ENCODE assay signal across 11 cellular contexts in the genomic region with DNA sequence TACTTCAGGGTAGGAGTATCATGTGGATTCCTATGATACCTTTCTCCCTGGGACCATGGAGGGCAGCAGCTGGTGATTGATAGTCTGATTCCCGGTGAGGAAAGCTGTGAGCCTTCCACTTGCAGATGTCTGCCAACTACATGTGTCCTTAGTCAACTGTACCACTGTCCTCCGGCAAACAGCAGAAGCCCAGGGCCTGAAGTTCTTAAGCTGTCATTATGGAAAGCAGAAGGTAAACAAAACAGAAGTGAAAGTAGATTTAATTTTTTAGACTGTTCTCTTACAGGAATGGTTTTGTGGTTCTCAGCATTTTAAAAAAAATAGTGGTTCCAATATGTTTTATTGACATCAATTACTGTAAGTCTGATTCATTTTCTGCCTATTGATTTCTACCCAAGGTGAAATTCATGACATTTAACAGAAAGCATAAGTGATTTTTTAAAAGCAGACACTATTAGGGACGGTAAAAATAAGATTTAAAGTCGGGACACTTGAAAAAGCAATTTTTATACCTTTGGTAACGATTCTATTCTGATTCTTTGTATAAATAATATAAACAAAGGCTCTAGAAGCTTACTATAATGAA. TPM values are rescaled to one million over a fixed set of nuclear protein-coding genes. Genes with fewer than 3 reads are reported as not detected.
A peak's percentile ranks its signal among the peaks of the same experiment; 100 is the strongest.
DNase-seq lines count a peak whose midpoint lies in the region; ATAC-seq, FAIRE-seq and TF ChIP-seq lines count a peak whose summit lies in the region.
"Had no signal": no experiment of that assay in that cellular context is flagged by ENCODE, and none has a peak within 500 bp of the region (broad histone marks: within the 10 kb centered on the region; RNA-seq: fewer than 3 reads in every experiment).

No MANE protein-coding gene starts in this region.

- no peak overlapping the region for H3K4me3 Mint-ChIP-seq in type B pancreatic cell

- POLR2A ChIA-PET in A549 (lab: Yijun Ruan, JAX): no interaction called here

- H3K9me2 ChIP-seq in OCI-LY1 (ENCODE audit: low read depth, low read length): no peaks in the 10 kb centered on the region

- intact Hi-C loops in heart left ventricle (cut with DNase I) (no loop called here), testis (cut with DNase I; ENCODE audit: low total_unique reads) (no loop called here)

- H3K27ac ChIP-seq in A549 (no peak overlapping the region), OCI-LY1 (ENCODE audit: low read depth, low read length, poor library complexity, severe bottlenecking) (no peak overlapping the region), heart left ventricle (peak overlapping the region in 3 of 12 donors; percentile 19 to 83 (median 23)), testis (no peak overlapping the region)
- H3K27ac ChIP-seq: HL-60 had no signal

- TF ChIP-seq CTCF in A549 (IDR thresholded peaks at IDR 0.05) (no peak), OCI-LY1 (IDR thresholded peaks at IDR 0.05; ENCODE audit: low read length) (no peak), heart left ventricle (IDR thresholded peaks at IDR 0.05) (no peak), type B pancreatic cell (conservative IDR thresholded peaks at IDR 0.05) (no peak), testis (IDR thresholded peaks at IDR 0.05) (no peak)

- H3K4me1 ChIP-seq in A549: peaks cover 2% of the 10 kb centered on the region; the same call in 1 of the 3 replicates
- H3K4me1 ChIP-seq in OCI-LY1 (ENCODE audit: insufficient read depth, low read length, severe bottlenecking): peaks cover 20% of the 10 kb centered on the region
- H3K4me1 ChIP-seq in heart left ventricle: peaks cover 1 to 96% (median 51%) of the 10 kb centered on the region in 12 donors
- peaks cover 29% of the 10 kb centered on the region for H3K4me1 ChIP-seq in testis

- DNase-seq in A549 (ENCODE audit: low read depth in 1 of 2, low spot score in 1 of 2) (no peak), GM18507 (ENCODE audit: extremely low spot score, insufficient read length, low read depth) (no peak), heart left ventricle (no peak), type B pancreatic cell (ENCODE audit: extremely low spot score, unreplicated experiment) (no peak), 8988T (no peak), testis (no peak)
- DNase-seq: mammary epithelial cell had no signal

- no peaks in the 10 kb centered on the region for H4K20me1 ChIP-seq in OCI-LY1 (ENCODE audit: insufficient read depth, low read length)

- peaks cover 25% of the 10 kb centered on the region for H3K4me1 Mint-ChIP-seq in type B pancreatic cell (ENCODE audit: unreplicated experiment)

- TF ChIP-seq POLR2A in A549 (IDR thresholded peaks at IDR 0.05; ENCODE audit: low read length) (no peak), heart left ventricle (IDR thresholded peaks at IDR 0.05) (no peak), testis (IDR thresholded peaks at IDR 0.05) (no peak)

- H3K36me3 Mint-ChIP-seq in type B pancreatic cell: peaks cover 5% of the 10 kb centered on the region

- H2AFZ ChIP-seq in OCI-LY1 (ENCODE audit: low read length): no peak overlapping the region

- H3F3A ChIP-seq in OCI-LY1 (ENCODE audit: insufficient read depth, low read length): no peaks in the 10 kb centered on the region

- FAIRE-seq in A549 (lab: Jason Lieb, UNC) (no peak), GM18507 (lab: Jason Lieb, UNC) (peak; percentile 90)
- FAIRE-seq: colon had no signal

- H3K4me2 ChIP-seq in A549: peak overlapping the region; percentile 1; the same call in 1 of the 3 replicates
- peak overlapping the region; percentile 47 for H3K4me2 ChIP-seq in OCI-LY1 (ENCODE audit: low read length)

- H3K27ac Mint-ChIP-seq in type B pancreatic cell: no peak overlapping the region

- ATAC-seq in A549: no peak
- peak; percentile 44 to 72 (median 55) for ATAC-seq in heart left ventricle
- ATAC-seq in GM18909 (IDR thresholded peaks at IDR 0.05; ENCODE audit: poor library complexity, unreplicated experiment): no peak

- 0 out of 2 replicates have a peak, but pooled peaks cover 3% of the 10 kb centered on the region for H3K79me2 ChIP-seq in OCI-LY1 (ENCODE audit: insufficient read depth, low read length)

- no peaks in the 10 kb centered on the region for H3K9me3 Mint-ChIP-seq in type B pancreatic cell

- no peaks in the 10 kb centered on the region for H3K9me3 ChIP-seq in A549
- H3K9me3 ChIP-seq in OCI-LY1 (ENCODE audit: low read length): no peaks in the 10 kb centered on the region
- H3K9me3 ChIP-seq in heart left ventricle: no peaks in the 10 kb centered on the region
- H3K9me3 ChIP-seq in testis: no peaks in the 10 kb centered on the region

- no peak for TF ChIP-seq EP300 in A549 (IDR thresholded peaks at IDR 0.05)

- CTCF ChIA-PET in A549 (lab: Yijun Ruan, JAX): interaction anchor here (0.6 to 2.2 kb wide), 8 partner anchors 10 to 147 kb away, joined by 3 to 7 read pairs (median 4); no protein-coding TSS in a partner anchor

- no peak overlapping the region for H3K4me3 ChIP-seq in A549
- H3K4me3 ChIP-seq in OCI-LY1 (ENCODE audit: low read depth, low read length, poor library complexity, severe bottlenecking): no peak overlapping the region
- peak overlapping the region in 1 of 12 donors; percentile 24 for H3K4me3 ChIP-seq in heart left ventricle
- H3K4me3 ChIP-seq in testis: no peak overlapping the region

- TF ChIP-seq RAD21 in A549 (conservative IDR thresholded peaks at IDR 0.05 in 1 of 2, IDR thresholded peaks at IDR 0.05 in 1 of 2): no peak

- H3K9ac ChIP-seq in OCI-LY1 (ENCODE audit: low read length): no peak overlapping the region

- H3K27me3 ChIP-seq in OCI-LY1 (ENCODE audit: insufficient read depth, low read length): no peaks in the 10 kb centered on the region
- H3K27me3 ChIP-seq in heart left ventricle: no peaks in the 10 kb centered on the region
- H3K27me3 ChIP-seq in testis: no peaks in the 10 kb centered on the region

- WGBS in A549 (ENCODE audit: missing lambda C conversion rate): 88% methylated on average over 5 of the region's 5 CpGs
- 69 to 74% (median 70%) methylated on average over 5 of the region's 5 CpGs for WGBS in heart left ventricle, 4 donors
- WGBS in testis, 2 donors: 80 to 84% methylated on average over 5 of the region's 5 CpGs

- no peaks in the 10 kb centered on the region for H3K27me3 Mint-ChIP-seq in type B pancreatic cell

- H3K36me3 ChIP-seq in OCI-LY1 (ENCODE audit: insufficient read depth, low read length) (no peaks in the 10 kb centered on the region), heart left ventricle (peaks cover 0 to 23% (median 6%) of the 10 kb centered on the region in 9 donors), testis (ENCODE audit: low read depth, missing control alignments) (no peaks in the 10 kb centered on the region)

TF ChIP-seq in A549, 52 proteins besides CTCF, POLR2A, EP300 and RAD21:
- no peak for TF ChIP-seq EHMT2 (IDR thresholded peaks at IDR 0.05; ENCODE audit: low read depth)
- TF ChIP-seq, protein P1, sequence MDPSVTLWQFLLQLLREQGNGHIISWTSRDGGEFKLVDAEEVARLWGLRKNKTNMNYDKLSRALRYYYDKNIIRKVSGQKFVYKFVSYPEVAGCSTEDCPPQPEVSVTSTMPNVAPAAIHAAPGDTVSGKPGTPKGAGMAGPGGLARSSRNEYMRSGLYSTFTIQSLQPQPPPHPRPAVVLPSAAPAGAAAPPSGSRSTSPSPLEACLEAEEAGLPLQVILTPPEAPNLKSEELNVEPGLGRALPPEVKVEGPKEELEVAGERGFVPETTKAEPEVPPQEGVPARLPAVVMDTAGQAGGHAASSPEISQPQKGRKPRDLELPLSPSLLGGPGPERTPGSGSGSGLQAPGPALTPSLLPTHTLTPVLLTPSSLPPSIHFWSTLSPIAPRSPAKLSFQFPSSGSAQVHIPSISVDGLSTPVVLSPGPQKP (IDR thresholded peaks at IDR 0.05; ENCODE audit: low read depth, low read length): no peak

RNA-seq across cellular contexts. Expression of gene PTPN1, which starts 36.6 kb away (rescaled TPM):
- polyA plus RNA-seq in A549 (2011; rRNA removed) (21.8 and 23.2 TPM in 2 replicates), A549 (2017; fragmentation: RNase III; extraction: RNeasy Plus Mini Kit Qiagen cat#74134 plus additional on column Dnase treatment) (24.3 to 26.7 TPM (median 25.6 TPM) in 3 replicates), heart left ventricle (10 to 100 TPM; 18.5 to 93.8 TPM), testis (ENCODE audit: insufficient read depth, low read depth, low replicate concordance) (44.0 TPM)
- 17.7 and 21.9 TPM in 2 replicates for polyA plus RNA-seq in A549 (2012; cell fraction: cytosol; rRNA removed)
- 22.1 and 27.5 TPM in 2 replicates for polyA plus RNA-seq in A549 (2012; cell fraction: nucleus; rRNA removed)
- polyA minus RNA-seq in A549 (2011; rRNA and poly(A)+ RNA removed): 15.7 and 16.0 TPM in 2 replicates
- total RNA-seq in heart left ventricle (10 to 100 TPM; 24.2 to 63.3 (median 32.0) TPM), type B pancreatic cell (ENCODE audit: low replicate concordance) (26.6 and 27.6 TPM in 2 replicates), testis (10 to 100 TPM; 42.0 to 44.3 TPM)

Comparison
In these comparisons a context has a peak if more than half of its experiments do, and no peak if none do; other contexts are left out.
1. ATAC-seq: peak in heart left ventricle (4 of 4); none in A549 (0 of 2) and GM18909 (single experiment).